Comparison of ENCODE assay signal across 8 cellular contexts in the genomic region with DNA sequence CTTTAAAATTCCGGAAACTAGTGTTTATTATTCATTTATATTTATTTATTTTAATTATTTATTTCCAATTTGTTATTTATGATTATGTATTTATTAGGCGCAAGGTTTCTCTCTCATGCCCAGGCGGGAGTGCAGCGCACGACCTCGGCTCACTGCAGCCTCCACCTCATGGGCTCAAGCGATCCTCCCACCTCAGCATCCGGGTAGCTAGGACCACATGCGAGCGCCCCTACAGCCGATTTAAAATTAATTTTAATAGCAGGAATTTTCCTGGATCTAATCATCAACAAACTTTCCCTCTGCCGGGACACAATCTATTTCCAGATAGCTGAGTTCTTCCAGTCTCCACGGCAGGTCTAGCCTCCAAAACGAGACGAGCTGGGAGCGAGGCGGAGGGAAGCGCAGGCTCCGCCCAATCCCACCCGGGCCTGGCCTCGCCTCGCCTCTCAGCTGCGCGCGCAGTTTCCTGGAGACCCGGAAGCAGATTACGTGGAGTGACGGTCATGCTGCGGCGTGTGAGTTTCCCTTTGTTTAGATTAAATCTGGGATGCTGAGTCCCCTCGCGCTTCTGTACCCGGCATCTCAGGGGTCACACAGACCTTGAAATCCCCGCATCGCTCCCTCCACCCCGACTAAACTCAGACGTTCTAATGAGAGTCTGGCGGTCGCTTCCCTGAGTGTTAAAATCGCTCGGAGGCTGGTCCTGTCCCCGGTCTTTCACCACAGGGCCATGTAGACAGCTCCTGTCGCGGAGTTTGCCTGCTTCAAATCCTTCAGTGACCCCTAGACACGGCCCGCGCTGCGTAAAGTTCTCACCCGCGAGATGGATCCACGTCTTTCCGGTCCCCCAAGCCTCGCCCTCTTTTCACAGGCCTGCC. TPM values are rescaled to one million over a fixed set of nuclear protein-coding genes. Genes with fewer than 3 reads are reported as not detected.
A peak's percentile ranks its signal among the peaks of the same experiment; 100 is the strongest.
DNase-seq lines count a peak whose midpoint lies in the region; ATAC-seq and TF ChIP-seq lines count a peak whose summit lies in the region.

A gene (plus strand): TSS at position 461 of the 878 bp plus-strand sequence. CDS start 43 bp downstream, at position 504.

- H2AFZ ChIP-seq in PC-3 (ENCODE audit: low read length), result peak within 1 kb of the TSS; percentile 75

- CTCF ChIA-PET in PC-3 (lab: Charles Lee), result no interaction called here
- CTCF ChIA-PET in naive thymus-derived CD4-positive, alpha-beta T cell (lab: Charles Lee), result interaction anchor here (0.6 kb wide), 1 partner anchor 157 kb away, joined by 3 read pairs; no protein-coding TSS in a partner anchor

- H3K9me3 Mint-ChIP-seq in activated T-helper 2 cell treated with anti-CD3 and anti-CD28 coated beads, Interferon-gamma antibody, Interleukin-2, Interleukin-4, amounts not matched to agents 10 μg/mL and 5 μg/mL and 100 μg/mL, durations not matched to agents 14 hours and 24 hours and 36 hours, result peaks cover 69% of the 10 kb centered on the region
- H3K9me3 Mint-ChIP-seq in naive thymus-derived CD4-positive, alpha-beta T cell, result peaks cover 14 to 88% (median 62%) of the 10 kb centered on the region in 11 donors

- H3K36me3 ChIP-seq in DOHH2 (ENCODE audit: control insufficient read depth, low read length) (no peaks in the 10 kb centered on the region), PC-3 (ENCODE audit: low read depth, low read length) (peaks cover 33% of the 10 kb centered on the region; the same call in 1 of the 2 replicates)
- H3K36me3 ChIP-seq in naive thymus-derived CD4-positive, alpha-beta T cell (ENCODE audit: control insufficient read depth in 2 of 3, insufficient read depth in 3 of 3, low read length in 3 of 3), result peaks cover 3 to 38% (median 7%) of the 10 kb centered on the region in 3 experiments

- H3F3A ChIP-seq in DOHH2 (ENCODE audit: control insufficient read depth, insufficient read depth) (no peaks in the 10 kb centered on the region), PC-3 (ENCODE audit: low read length, unreplicated experiment) (no peaks in the 10 kb centered on the region)

- H3K4me3 ChIP-seq in DOHH2 (ENCODE audit: low read length) (peak within 1 kb of the TSS; percentile 61), PC-3 (ENCODE audit: low read length) (peak within 1 kb of the TSS; percentile 56), fibroblast of mammary gland (ENCODE audit: control insufficient read depth, low read depth, low read length) (peak within 1 kb of the TSS; percentile 92)
- peak within 1 kb of the TSS; percentile 100 for H3K4me3 ChIP-seq in naive thymus-derived CD4-positive, alpha-beta T cell (ENCODE audit: low read length)

- H3K9me3 ChIP-seq in DOHH2 (ENCODE audit: control insufficient read depth, insufficient read depth, low read length) (peaks cover 36% of the 10 kb centered on the region), PC-3 (ENCODE audit: low read length) (peaks cover 57% of the 10 kb centered on the region)
- peaks cover 2 to 68% (median 4%) of the 10 kb centered on the region in 3 experiments for H3K9me3 ChIP-seq in naive thymus-derived CD4-positive, alpha-beta T cell (ENCODE audit: control insufficient read depth in 2 of 3, low read length in 3 of 3)

- H3K4me3 Mint-ChIP-seq in activated T-helper 2 cell treated with anti-CD3 and anti-CD28 coated beads, Interferon-gamma antibody, Interleukin-2, Interleukin-4, amounts not matched to agents 10 μg/mL and 5 μg/mL and 100 μg/mL, durations not matched to agents 14 hours and 24 hours and 36 hours (ENCODE audit: low read depth), result peak within 1 kb of the TSS; percentile 84
- peak within 1 kb of the TSS; percentile 90 to 98 (median 94) for H3K4me3 Mint-ChIP-seq in naive thymus-derived CD4-positive, alpha-beta T cell

- BruUV-seq in PC-3 (replicated peaks; lab: Mats Ljungman, UMichigan), result TSS peak; percentile 84

- no peak for TF ChIP-seq CTCF in DOHH2 (IDR thresholded peaks at IDR 0.05; ENCODE audit: low read depth, low read length, poor library complexity, severe bottlenecking)
- no peak for TF ChIP-seq CTCF in PC-3 (conservative IDR thresholded peaks at IDR 0.05; ENCODE audit: low read depth, low read length)
- TF ChIP-seq CTCF in fibroblast of mammary gland (conservative IDR thresholded peaks at IDR 0.05; ENCODE audit: control insufficient read depth, insufficient read depth, low read depth, low read length), result no peak

- H3K27ac ChIP-seq in DOHH2 (ENCODE audit: low read depth, low read length) (peak within 1 kb of the TSS; percentile 18; the same call in 1 of the 2 replicates), PC-3 (ENCODE audit: low read length) (peak within 1 kb of the TSS; percentile 22; the same call in 1 of the 2 replicates)
- peak within 1 kb of the TSS; percentile 92 for H3K27ac ChIP-seq in naive thymus-derived CD4-positive, alpha-beta T cell (ENCODE audit: low read depth, low read length)

- peak; percentile 52 for DNase-seq in PC-3
- peak; percentile 81 for DNase-seq in activated T-helper 2 cell treated with anti-CD3 and anti-CD28 coated beads, Interferon-gamma antibody, Interleukin-2, Interleukin-4, amounts not matched to agents 10 μg/mL and 5 μg/mL and 100 μg/mL, durations not matched to agents 14 hours and 24 hours and 36 hours (ENCODE audit: low spot score)
- DNase-seq in fibroblast of mammary gland (ENCODE audit: low read depth), result peak; percentile 90
- DNase-seq in naive thymus-derived CD4-positive, alpha-beta T cell, result peak; percentile 81 to 92 (median 88)
- peak; percentile 74 to 86 for DNase-seq in stimulated activated CD8-positive, alpha-beta memory T cell treated with anti-CD3 and anti-CD28 coated beads, Interleukin-7, amount 100 ng/mL, for 48 hours (ENCODE audit: extremely low read depth in 1 of 2, low read depth in 1 of 2)

- H3K4me2 ChIP-seq in DOHH2 (ENCODE audit: low read length), result peak within 1 kb of the TSS; percentile 52
- H3K4me2 ChIP-seq in PC-3 (ENCODE audit: low read length), result peak within 1 kb of the TSS; percentile 43; the same call in 1 of the 2 replicates

- H3K36me3 Mint-ChIP-seq in activated T-helper 2 cell treated with anti-CD3 and anti-CD28 coated beads, Interferon-gamma antibody, Interleukin-2, Interleukin-4, amounts not matched to agents 10 μg/mL and 5 μg/mL and 100 μg/mL, durations not matched to agents 14 hours and 24 hours and 36 hours (ENCODE audit: low read depth), result peaks cover 45% of the 10 kb centered on the region
- H3K36me3 Mint-ChIP-seq in naive thymus-derived CD4-positive, alpha-beta T cell, result peaks cover 34 to 66% (median 51%) of the 10 kb centered on the region in 5 donors

- no peaks in the 10 kb centered on the region for H3K27me3 Mint-ChIP-seq in activated T-helper 2 cell treated with anti-CD3 and anti-CD28 coated beads, Interferon-gamma antibody, Interleukin-2, Interleukin-4, amounts not matched to agents 10 μg/mL and 5 μg/mL and 100 μg/mL, durations not matched to agents 14 hours and 24 hours and 36 hours (ENCODE audit: low read depth)
- H3K27me3 Mint-ChIP-seq in naive thymus-derived CD4-positive, alpha-beta T cell, result no peaks in the 10 kb centered on the region

- 0 out of 2 replicates have a peak, but pooled peaks cover 3% of the 10 kb centered on the region for H3K4me1 ChIP-seq in DOHH2 (ENCODE audit: control insufficient read depth, low read length)
- no peaks in the 10 kb centered on the region for H3K4me1 ChIP-seq in PC-3 (ENCODE audit: insufficient read depth, low read length)
- peaks cover 4 to 5% of the 10 kb centered on the region in 2 donors for H3K4me1 ChIP-seq in naive thymus-derived CD4-positive, alpha-beta T cell (ENCODE audit: control insufficient read depth in 2 of 2, insufficient read depth in 2 of 2, low read length in 2 of 2)

- H4K20me1 ChIP-seq in DOHH2 (ENCODE audit: control insufficient read depth, insufficient read depth, low read depth, low read length) (no peaks in the 10 kb centered on the region), PC-3 (ENCODE audit: low read length) (no peaks in the 10 kb centered on the region)

- ATAC-seq in HG02938 (IDR thresholded peaks at IDR 0.05; ENCODE audit: unreplicated experiment) (peak; percentile 72), PC-3 (peak; percentile 90), HG03139 (IDR thresholded peaks at IDR 0.05; ENCODE audit: unreplicated experiment) (no peak)
- peak; percentile 97 for ATAC-seq in naive thymus-derived CD4-positive, alpha-beta T cell

- H3K79me2 ChIP-seq in DOHH2 (ENCODE audit: control insufficient read depth, low read length), result no peaks in the 10 kb centered on the region
- H3K79me2 ChIP-seq in PC-3 (ENCODE audit: low read length), result no peaks in the 10 kb centered on the region

- H3K4me1 Mint-ChIP-seq in activated T-helper 2 cell treated with anti-CD3 and anti-CD28 coated beads, Interferon-gamma antibody, Interleukin-2, Interleukin-4, amounts not matched to agents 10 μg/mL and 5 μg/mL and 100 μg/mL, durations not matched to agents 14 hours and 24 hours and 36 hours (ENCODE audit: low read depth), result no peaks in the 10 kb centered on the region
- peaks cover 2 to 19% (median 17%) of the 10 kb centered on the region in 7 donors for H3K4me1 Mint-ChIP-seq in naive thymus-derived CD4-positive, alpha-beta T cell

- H3K9ac ChIP-seq in PC-3 (ENCODE audit: low read length), result peak within 1 kb of the TSS; percentile 38

- intact Hi-C loops in PC-3 (cut with micrococcal nuclease), result no loop called here
- intact Hi-C loops in activated T-helper 2 cell treated with anti-CD3 and anti-CD28 coated beads, Interferon-gamma antibody, Interleukin-2, Interleukin-4, amounts not matched to agents 10 μg/mL and 5 μg/mL and 100 μg/mL, durations not matched to agents 14 hours and 24 hours and 36 hours (cut with micrococcal nuclease), result no loop called here
- intact Hi-C loops in naive thymus-derived CD4-positive, alpha-beta T cell (cut with micrococcal nuclease), result loop anchor here (1.0 to 10.0 kb wide), 8 partner anchors 28 to 445 kb away; a partner anchor contains a TSS

- no peaks in the 10 kb centered on the region for H3K27me3 ChIP-seq in DOHH2 (ENCODE audit: control insufficient read depth, low read length)
- no peaks in the 10 kb centered on the region for H3K27me3 ChIP-seq in PC-3 (ENCODE audit: low read length)
- H3K27me3 ChIP-seq in naive thymus-derived CD4-positive, alpha-beta T cell (ENCODE audit: control insufficient read depth in 2 of 2, insufficient read depth in 2 of 2, low read length in 2 of 2), result no peaks in the 10 kb centered on the region

- H3K27ac Mint-ChIP-seq in activated T-helper 2 cell treated with anti-CD3 and anti-CD28 coated beads, Interferon-gamma antibody, Interleukin-2, Interleukin-4, amounts not matched to agents 10 μg/mL and 5 μg/mL and 100 μg/mL, durations not matched to agents 14 hours and 24 hours and 36 hours, result peak within 1 kb of the TSS; percentile 92
- H3K27ac Mint-ChIP-seq in naive thymus-derived CD4-positive, alpha-beta T cell, result peak within 1 kb of the TSS; percentile 96 to 99 (median 98)

- H3K9me2 ChIP-seq in DOHH2 (replicated peaks; ENCODE audit: control insufficient read depth, low read length), result no peaks in the 10 kb centered on the region
- no peaks in the 10 kb centered on the region for H3K9me2 ChIP-seq in PC-3 (replicated peaks; ENCODE audit: low read length)

- POLR2A ChIA-PET in PC-3 (lab: Charles Lee; ENCODE audit: unreplicated experiment), result no interaction called here
- POLR2A ChIA-PET in naive thymus-derived CD4-positive, alpha-beta T cell (lab: Charles Lee), result interaction anchor here (0.6 to 1.4 kb wide), 6 partner anchors 29 to 621 kb away, joined by 3 to 5 read pairs (median 4); a partner anchor contains a TSS

RNA-seq across cellular contexts. Expression of the gene that starts here (rescaled TPM):
- 1.7 and 3.2 TPM in 2 replicates for total RNA-seq in PC-3 (2014; rRNA removed)
- total RNA-seq in activated T-helper 2 cell treated with anti-CD3 and anti-CD28 coated beads, Interferon-gamma antibody, Interleukin-2, Interleukin-4, amounts not matched to agents 10 μg/mL and 5 μg/mL and 100 μg/mL, durations not matched to agents 14 hours and 24 hours and 36 hours, result 8.1 and 10.0 TPM in 2 replicates
- 10 to 100 TPM; 10.3 to 33.5 (median 25.4) TPM for total RNA-seq in naive thymus-derived CD4-positive, alpha-beta T cell
- polyA plus RNA-seq in naive thymus-derived CD4-positive, alpha-beta T cell, result 10 to 100 TPM; 32.0 to 43.9 TPM

Comparison
In these comparisons a context has a peak if more than half of its experiments do, and no peak if none do; other contexts are left out.
1. H3K27ac ChIP-seq: peak in every context shown above with its lines; median percentile 92 in naive thymus-derived CD4-positive, alpha-beta T cell; 22 in PC-3; 18 in DOHH2.
2. intact Hi-C loops: an anchor here in naive thymus-derived CD4-positive, alpha-beta T cell (1.0 to 10.0 kb wide); none called in PC-3 and activated T-helper 2 cell treated with anti-CD3 and anti-CD28 coated beads, Interferon-gamma antibody, Interleukin-2, Interleukin-4, amounts not matched to agents 10 μg/mL and 5 μg/mL and 100 μg/mL, durations not matched to agents 14 hours and 24 hours and 36 hours.